In genomic region chr4:139214039-139214534, GRCh38 we compare ENCODE assay signal across 8 cellular contexts.
DNase-seq lines count a peak whose midpoint lies in the region; ATAC-seq lines count a peak whose summit lies in the region.

No MANE protein-coding gene starts in this region.

- ATAC-seq in GM19463 (IDR thresholded peaks at IDR 0.05; ENCODE audit: unreplicated experiment) (peak; percentile 97), HG03342 (IDR thresholded peaks at IDR 0.05; ENCODE audit: unreplicated experiment) (peak; percentile 100)
- ATAC-seq in activated CD4-positive, CD25-positive, alpha-beta regulatory T cell treated with anti-CD3 and anti-CD28 coated beads, Interleukin-2, amount 50 U/mL, for 24 hours: no peak

- DNase-seq in DMS 273 (lab: John Stamatoyannopoulos, UW; ENCODE audit: unreplicated experiment) (peak; percentile 88), RPMI8226 (peak; percentile 93), medulla oblongata (ENCODE audit: extremely low spot score) (peak; percentile 43), hepatic stellate cell (ENCODE audit: low spot score) (no peak)
- DNase-seq in activated CD4-positive, CD25-positive, alpha-beta regulatory T cell (lab: John Stamatoyannopoulos, UW): no peak

Comparison
In these comparisons a context has a peak if more than half of its experiments do, and no peak if none do; other contexts are left out.
1. DNase-seq: peak in DMS 273 (single experiment), RPMI8226 (single experiment) and medulla oblongata (single experiment); none in hepatic stellate cell (single experiment) and activated CD4-positive, CD25-positive, alpha-beta regulatory T cell (0 of 4).
2. ATAC-seq: peak in GM19463 (single experiment) and HG03342 (single experiment); none in activated CD4-positive, CD25-positive, alpha-beta regulatory T cell treated with anti-CD3 and anti-CD28 coated beads, Interleukin-2, amount 50 U/mL, for 24 hours (0 of 2).